13 cellular contexts compared by ENCODE assay signal in genomic region chrX:123322531-123322930, GRCh38.
A peak's percentile ranks its signal among the peaks of the same experiment; 100 is the strongest.
DNase-seq lines count a peak whose midpoint lies in the region; ATAC-seq and TF ChIP-seq lines count a peak whose summit lies in the region.
"Had no signal": no experiment of that assay in that cellular context is flagged by ENCODE, and none has a peak within 500 bp of the region (broad histone marks: within the 10 kb centered on the region; RNA-seq: fewer than 3 reads in every experiment).

No MANE protein-coding gene starts in this region.

- no peaks in the 10 kb centered on the region for H3K36me3 ChIP-seq in hepatocyte (replicated peaks; ENCODE audit: insufficient read depth, low read depth)
- H3K36me3 ChIP-seq: BLaER1 treated with 17β-estradiol and CSF1 and Interleukin-3, amounts not matched to agents 10 nM and 100 nM had no signal

- no peaks in the 10 kb centered on the region for H3K9me3 ChIP-seq in hepatocyte (ENCODE audit: low read depth)

- H4K20me1 ChIP-seq in hepatocyte (ENCODE audit: insufficient read depth, poor library complexity, severe bottlenecking): no peaks in the 10 kb centered on the region

- no peaks in the 10 kb centered on the region for H3K4me1 ChIP-seq in hepatocyte (ENCODE audit: insufficient read depth)
- H3K4me1 ChIP-seq: BLaER1 treated with 17β-estradiol and CSF1 and Interleukin-3, amounts not matched to agents 10 nM and 100 nM had no signal

- H2AFZ ChIP-seq in hepatocyte: no peak overlapping the region

- H3K4me3 ChIP-seq in hepatocyte: no peak overlapping the region
- H3K4me3 ChIP-seq: BLaER1 treated with 17β-estradiol and CSF1 and Interleukin-3, amounts not matched to agents 10 nM and 100 nM had no signal

- peak; percentile 3 for DNase-seq in NCI-H748 (lab: John Stamatoyannopoulos, UW; ENCODE audit: unreplicated experiment)
- DNase-seq in NCI-H748 treated with DMSO at 0.1 percent for 48 hours (lab: John Stamatoyannopoulos, UW): no peak
- DNase-seq in NCI-H69 (lab: John Stamatoyannopoulos, UW): peak; percentile 74
- DNase-seq in hepatocyte (ENCODE audit: low spot score): peak; percentile 10
- no peak for DNase-seq in T1000 (lab: John Stamatoyannopoulos, UW)
- DNase-seq in activated CD4-positive, alpha-beta T cell treated with anti-CD3 and anti-CD28 coated beads, Interleukin-2, amount 50 U/mL, for 1 hour: no peak
- DNase-seq: CD8-positive, alpha-beta T cell; DMS 273 treated with DMSO at 0.1 percent for 48 hours; DMS79; GDM1; H9 had no signal

- no peak for TF ChIP-seq CTCF in hepatocyte (IDR thresholded peaks at IDR 0.05; ENCODE audit: poor library complexity)

- no peak for ATAC-seq in GM21786 (IDR thresholded peaks at IDR 0.05; ENCODE audit: unreplicated experiment)
- ATAC-seq: CD8-positive, alpha-beta T cell had no signal

- H3K4me2 ChIP-seq in hepatocyte: peak overlapping the region; percentile 42
- H3K4me2 ChIP-seq: BLaER1 treated with 17β-estradiol and CSF1 and Interleukin-3, amounts not matched to agents 10 nM and 100 nM had no signal

- WGBS in hepatocyte (ENCODE audit: low lambda C conversion rate, missing lambda C conversion rate): 41% methylated on average over 3 of the region's 3 CpGs

- no peaks in the 10 kb centered on the region for H3K9me2 ChIP-seq in hepatocyte (replicated peaks; ENCODE audit: insufficient read depth)

- H3K79me2 ChIP-seq in hepatocyte: no peaks in the 10 kb centered on the region

- H3K27ac ChIP-seq in hepatocyte: no peak overlapping the region
- H3K27ac ChIP-seq: BLaER1 treated with 17β-estradiol and CSF1 and Interleukin-3, amounts not matched to agents 10 nM and 100 nM had no signal

- no peaks in the 10 kb centered on the region for H3K27me3 ChIP-seq in hepatocyte

Comparison
In these comparisons a context has a peak if more than half of its experiments do, and no peak if none do; other contexts are left out.
1. DNase-seq: peak in NCI-H748 (single experiment), NCI-H69 (single experiment) and hepatocyte (single experiment); none in NCI-H748 treated with DMSO at 0.1 percent for 48 hours (single experiment), T1000 (single experiment) and activated CD4-positive, alpha-beta T cell treated with anti-CD3 and anti-CD28 coated beads, Interleukin-2, amount 50 U/mL, for 1 hour (single experiment).